In the genomic region with DNA sequence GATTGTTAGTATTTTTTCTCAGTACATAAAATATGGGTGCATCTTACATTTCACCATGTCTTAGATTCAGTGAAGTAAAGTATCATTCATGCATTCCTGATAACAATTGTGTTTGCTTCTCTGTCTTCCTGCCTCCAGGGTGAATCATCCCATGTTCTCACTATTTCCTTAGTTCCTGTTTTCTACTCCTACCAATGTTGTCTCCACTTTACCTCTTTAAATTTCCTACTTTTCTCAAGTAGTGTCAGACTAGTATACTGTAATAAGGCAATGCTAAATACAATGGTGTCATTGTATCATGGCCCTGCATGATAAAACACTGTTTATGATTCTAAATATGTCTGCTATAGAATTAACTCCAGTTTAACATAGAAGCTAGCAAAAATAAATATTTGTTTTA, we compare ENCODE assay signal across 16 cellular contexts. TPM values are rescaled to one million over a fixed set of nuclear protein-coding genes. Genes with fewer than 3 reads are reported as not detected.
"Had no signal": no experiment of that assay in that cellular context is flagged by ENCODE, and none has a peak within 500 bp of the region (broad histone marks: within the 10 kb centered on the region; RNA-seq: fewer than 3 reads in every experiment).

No MANE protein-coding gene starts in this region.

- H3K4me1 ChIP-seq: adrenal gland, esophagus muscularis mucosa, left lung, testis, upper lobe of right lung had no signal

- ATAC-seq: left lung; stimulated activated naive CD8-positive, alpha-beta T cell treated with anti-CD3 and anti-CD28 coated beads, Interleukin-15, amount 100 ng/mL, for 72 hours; upper lobe of right lung had no signal

- DNase-seq: activated CD4-positive, alpha-beta T cell treated with anti-CD3 and anti-CD28 coated beads, Interleukin-2, amount 10 ng/mL, durations not matched to agents 7 days and 5 days; activated CD4-positive, CD25-positive, alpha-beta regulatory T cell; activated naive CD4-positive, alpha-beta T cell treated with anti-CD3 and anti-CD28 coated beads, Interleukin-2, amount 50 U/mL, for 16 hours; adrenal gland; foreskin fibroblast; head of caudate nucleus; left lung; mesenchymal stem cell; ovary; stimulated activated CD4-positive, alpha-beta T cell treated with anti-CD3 and anti-CD28 coated beads, Interleukin-4, amount 100 ng/mL, for 4 hours; stimulated activated naive CD8-positive, alpha-beta T cell treated with anti-CD3 and anti-CD28 coated beads, Interleukin-15, amount 100 ng/mL, for 72 hours; testis; upper lobe of right lung had no signal

- H3K9me3 ChIP-seq: adrenal gland, esophagus muscularis mucosa, left lung, ovary, testis, upper lobe of right lung had no signal

- H3K27me3 ChIP-seq: adrenal gland, esophagus muscularis mucosa, left lung, ovary, testis, upper lobe of right lung had no signal

- H3K36me3 ChIP-seq: adrenal gland, esophagus muscularis mucosa, left lung, ovary, upper lobe of right lung had no signal

- H3K4me3 ChIP-seq: adrenal gland, esophagus muscularis mucosa, left lung, ovary, skin epidermis, testis, upper lobe of right lung had no signal

- H3K27ac ChIP-seq: adrenal gland, esophagus muscularis mucosa, left lung, ovary, skin epidermis, testis, upper lobe of right lung had no signal

RNA-seq across cellular contexts. Expression of a gene that starts 37.4 kb away (rescaled TPM):
- total RNA-seq: activated CD4-positive, alpha-beta T cell treated with anti-CD3 and anti-CD28 coated beads, Interleukin-2, amount 10 ng/mL, durations not matched to agents 7 days and 5 days; adrenal gland; left lung; myocyte; ovary; upper lobe of right lung had no signal
- polyA plus RNA-seq: adrenal gland had no signal
